8 cellular contexts compared by ENCODE assay signal in the genomic region with DNA sequence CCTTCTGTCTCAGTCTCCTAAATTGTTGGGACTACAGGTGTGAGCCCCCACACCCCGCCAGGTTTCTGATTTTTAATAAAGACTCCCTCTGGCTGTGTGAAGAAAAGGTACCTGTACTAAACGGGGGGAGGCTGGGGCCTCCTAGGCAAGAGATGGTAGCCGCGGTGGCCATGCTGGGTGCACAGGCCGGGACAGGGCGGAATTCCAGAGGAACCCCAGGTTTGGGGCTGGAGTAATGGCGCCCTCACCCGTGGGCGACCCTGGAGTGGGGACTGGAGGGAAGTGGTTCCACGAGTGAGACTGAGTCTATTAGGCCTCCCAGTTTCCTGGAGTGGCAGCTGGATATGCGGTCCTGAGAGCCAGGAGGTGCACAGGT. TPM values are rescaled to one million over a fixed set of nuclear protein-coding genes. Genes with fewer than 3 reads are reported as not detected.
DNase-seq lines count a peak whose midpoint lies in the region; ATAC-seq, FAIRE-seq and TF ChIP-seq lines count a peak whose summit lies in the region.

No MANE protein-coding gene starts in this region.

- DNase-seq in A549 (ENCODE audit: low read depth in 1 of 2, low spot score in 1 of 2) (no peak), IMR-90 (no peak), hippocampal formation (lab: John Stamatoyannopoulos, UW) (no peak), NCI-H526 treated with DMSO at 0.1 percent for 48 hours (lab: John Stamatoyannopoulos, UW) (no peak), cerebellar cortex (ENCODE audit: low spot score) (no peak)
- DNase-seq in stimulated activated CD4-positive, alpha-beta T cell treated with anti-CD3 and anti-CD28 coated beads, Interleukin-2, amount 100 ng/mL, for 48 hours, result no peak

- intact Hi-C loops in IMR-90 (cut with micrococcal nuclease), result no loop called here

- TF ChIP-seq CTCF in A549 (IDR thresholded peaks at IDR 0.05) (no peak), IMR-90 (conservative IDR thresholded peaks at IDR 0.05; ENCODE audit: low read depth, low read length) (no peak)

- H4K8ac ChIP-seq in IMR-90 (ENCODE audit: low read depth in 2 of 2, low read length in 2 of 2), result peak overlapping the region; percentile 64 to 89; a peak in 2 of 4 replicates

- no peaks in the 10 kb centered on the region for H3K9me1 ChIP-seq in IMR-90 (ENCODE audit: insufficient read depth, low read length)

- FAIRE-seq in A549 (lab: Jason Lieb, UNC), result no peak

- no peak overlapping the region for H2BK15ac ChIP-seq in IMR-90 (ENCODE audit: low read depth, low read length)

- no peak overlapping the region for H3K23ac ChIP-seq in IMR-90 (ENCODE audit: low read depth, low read length)

- H3K4me1 ChIP-seq in A549 (peaks cover 36% of the 10 kb centered on the region), IMR-90 (ENCODE audit: control insufficient read depth, insufficient read depth, low read length) (peaks cover 25% of the 10 kb centered on the region), neuron (ENCODE audit: insufficient read depth, low read length) (peaks cover 41% of the 10 kb centered on the region)

- H2AK9ac ChIP-seq in IMR-90 (replicated peaks; ENCODE audit: low read depth, low read length, poor library complexity), result peak overlapping the region; percentile 88

- H3K27me3 ChIP-seq in IMR-90 (ENCODE audit: control insufficient read depth, insufficient read depth, low read length) (no peaks in the 10 kb centered on the region), neuron (ENCODE audit: insufficient read depth, low read length) (no peaks in the 10 kb centered on the region)

- 91% methylated on average over 11 of the region's 11 CpGs for WGBS in A549 (ENCODE audit: missing lambda C conversion rate)
- WGBS in IMR-90 (ENCODE audit: extremely low coverage in 2 of 2, insufficient read length in 1 of 2), 2 experiments, result 83% methylated on average over 7 of the region's 11 CpGs; no CpG with 5 or more reads in 1 of the 2 experiments

- TF ChIP-seq RAD21 in A549 (conservative IDR thresholded peaks at IDR 0.05 in 1 of 2, IDR thresholded peaks at IDR 0.05 in 1 of 2) (no peak), IMR-90 (IDR thresholded peaks at IDR 0.05; ENCODE audit: low read length) (no peak)

- H2BK5ac ChIP-seq in IMR-90 (ENCODE audit: low read depth, low read length, poor library complexity, severe bottlenecking), result no peak overlapping the region

- no peak for TF ChIP-seq POLR2A in A549 (IDR thresholded peaks at IDR 0.05; ENCODE audit: low read length)
- TF ChIP-seq POLR2A in IMR-90 (IDR thresholded peaks at IDR 0.05; ENCODE audit: low read depth, low read length), result no peak

- peak overlapping the region; percentile 79 for H3K4ac ChIP-seq in IMR-90 (ENCODE audit: low read depth, low read length)

- H3K18ac ChIP-seq in IMR-90 (ENCODE audit: low read depth, low read length), result no peak overlapping the region

- H2BK20ac ChIP-seq in IMR-90 (ENCODE audit: low read depth, low read length), result no peak overlapping the region

- H4K5ac ChIP-seq in IMR-90 (ENCODE audit: low read depth, low read length), result peak overlapping the region; percentile 65; the same call in 1 of the 2 replicates

- H3K36me3 ChIP-seq in IMR-90 (ENCODE audit: control insufficient read depth, insufficient read depth, low read length), result peaks cover 13% of the 10 kb centered on the region; the same call in 1 of the 2 replicates
- H3K36me3 ChIP-seq in neuron (ENCODE audit: insufficient read depth, low read length), result peaks cover 12% of the 10 kb centered on the region

- H3K4me2 ChIP-seq in A549, result peak overlapping the region; percentile 98
- H3K4me2 ChIP-seq in IMR-90 (ENCODE audit: low read depth, low read length), result peak overlapping the region; percentile 60; the same call in 1 of the 2 replicates

- H4K91ac ChIP-seq in IMR-90 (ENCODE audit: insufficient read depth, low read depth, low read length), result 0 out of 2 replicates have a peak overlapping the region, but pooled peaks have one; percentile 12

- peaks cover 14 to 39% of the 10 kb centered on the region in 2 experiments for H3K79me1 ChIP-seq in IMR-90 (ENCODE audit: low read depth in 1 of 2, low read length in 2 of 2)

- H2BK120ac ChIP-seq in IMR-90 (ENCODE audit: low read depth, low read length), result 0 out of 2 replicates have a peak overlapping the region, but pooled peaks have one; percentile 23

- peaks cover 19% of the 10 kb centered on the region for H4K20me1 ChIP-seq in IMR-90 (ENCODE audit: insufficient read depth, low read length)

- ATAC-seq in A549, result no peak
- no peak for ATAC-seq in IMR-90 (ENCODE audit: low read depth)

- H2AFZ ChIP-seq in IMR-90 (replicated peaks; ENCODE audit: low read length, poor library complexity), result peak overlapping the region; percentile 95
- no peak overlapping the region for H2AFZ ChIP-seq in neuron (ENCODE audit: low read depth, low read length)

- no peak for TF ChIP-seq EP300 in A549 (IDR thresholded peaks at IDR 0.05)

- H3K27ac ChIP-seq in A549 (peak overlapping the region; percentile 80 to 100; a peak in 5 of 6 replicates), IMR-90 (ENCODE audit: insufficient read depth, low read length) (peak overlapping the region; percentile 65; the same call in 1 of the 2 replicates), cingulate gyrus (ENCODE audit: low read depth, low read length) (peak overlapping the region; percentile 98)

- CTCF ChIA-PET in A549 (lab: Yijun Ruan, JAX) (interaction anchor here (0.6 to 2.3 kb wide), 9 partner anchors 11 to 1223 kb away, joined by 3 to 15 read pairs (median 5); no protein-coding TSS in a partner anchor), IMR-90 (lab: Yijun Ruan, JAX) (interaction anchor here (2.0 kb wide), 1 partner anchor 126 kb away, joined by 7 read pairs; no protein-coding TSS in a partner anchor)

- no peak overlapping the region for H3K14ac ChIP-seq in IMR-90 (replicated peaks; ENCODE audit: low read depth, low read length)

- H3K4me3 ChIP-seq in A549 (no peak overlapping the region; the same call in 2 of the 3 replicates), IMR-90 (ENCODE audit: insufficient read depth, low read depth, low read length) (no peak overlapping the region), neuron (ENCODE audit: low read length) (peak overlapping the region; percentile 3)

- H2AK5ac ChIP-seq in IMR-90 (ENCODE audit: low read depth, low read length), result peak overlapping the region; percentile 42

- H3K9me3 ChIP-seq in A549 (no peaks in the 10 kb centered on the region), IMR-90 (ENCODE audit: control insufficient read depth, insufficient read depth, low read length) (no peaks in the 10 kb centered on the region), neuron (ENCODE audit: low read length) (no peaks in the 10 kb centered on the region)

- no peak overlapping the region for H3K56ac ChIP-seq in IMR-90 (ENCODE audit: extremely low read depth, insufficient read depth, low read length)

- H3K9ac ChIP-seq in IMR-90 (ENCODE audit: low read depth, low read length), result no peak overlapping the region

- dilution Hi-C loops in IMR-90 (cut with HindIII; ENCODE audit: low sequenced_read_pairs, unreplicated experiment), result no loop called here

- POLR2A ChIA-PET in A549 (lab: Yijun Ruan, JAX), result no interaction called here
- POLR2A ChIA-PET in IMR-90 (lab: Charles Lee; ENCODE audit: unreplicated experiment), result no interaction called here

- in situ Hi-C loops in IMR-90 (cut with MboI; ENCODE audit: low sequenced_read_pairs), result no loop called here

- BruUV-seq in IMR-90 (replicated peaks; lab: Mats Ljungman, UMichigan), result no TSS peak

RNA-seq across cellular contexts. Expression of a gene that starts 1.6 kb away (rescaled TPM):
- 0.19 and 0.30 TPM in 2 replicates for polyA plus RNA-seq in A549 (2011; rRNA removed)
- 1.3 and 2.3 TPM in 2 replicates for polyA plus RNA-seq in A549 (2012; cell fraction: cytosol; rRNA removed)
- 4.5 and 8.2 TPM in 2 replicates for polyA plus RNA-seq in A549 (2012; cell fraction: nucleus; rRNA removed)
- 1.7 to 2.0 TPM (median 1.9 TPM) in 3 replicates for polyA plus RNA-seq in A549 (2017; fragmentation: RNase III; extraction: RNeasy Plus Mini Kit Qiagen cat#74134 plus additional on column Dnase treatment)
- polyA minus RNA-seq in A549 (2011; rRNA and poly(A)+ RNA removed), result 0.21 and 0.24 TPM in 2 replicates
- 0.18 and 0.56 TPM in 2 replicates for total RNA-seq in IMR-90 (2012; rRNA removed)
- polyA plus RNA-seq in IMR-90 (2012; rRNA removed), result 3.9 and 8.5 TPM in 2 replicates
- polyA plus RNA-seq in IMR-90 (2012; cell fraction: cytosol; rRNA removed), result 3.2 and 7.9 TPM in 2 replicates
- polyA plus RNA-seq in IMR-90 (2012; cell fraction: nucleus; rRNA removed; ENCODE audit: low replicate concordance), result 24.1 and 64.4 TPM in 2 replicates

RNA-seq across cellular contexts. Expression of a gene that starts 2.1 kb away (rescaled TPM):
- polyA plus RNA-seq in A549 (2011; rRNA removed) (18.5 and 28.7 TPM in 2 replicates), A549 (2017; fragmentation: RNase III; extraction: RNeasy Plus Mini Kit Qiagen cat#74134 plus additional on column Dnase treatment) (96.9 to 101 TPM (median 99.7 TPM) in 3 replicates), IMR-90 (2012; rRNA removed) (140 and 189 TPM in 2 replicates)
- 158 and 210 TPM in 2 replicates for polyA plus RNA-seq in A549 (2012; cell fraction: cytosol; rRNA removed)
- 114 and 225 TPM in 2 replicates for polyA plus RNA-seq in A549 (2012; cell fraction: nucleus; rRNA removed)
- 12.4 and 18.2 TPM in 2 replicates for polyA minus RNA-seq in A549 (2011; rRNA and poly(A)+ RNA removed)
- total RNA-seq in IMR-90 (2012; rRNA removed), result 7.3 and 13.6 TPM in 2 replicates
- polyA plus RNA-seq in IMR-90 (2012; cell fraction: cytosol; rRNA removed), result 348 and 386 TPM in 2 replicates
- 72.4 and 213 TPM in 2 replicates for polyA plus RNA-seq in IMR-90 (2012; cell fraction: nucleus; rRNA removed; ENCODE audit: low replicate concordance)

RNA-seq across cellular contexts. Expression of a gene that starts 9.0 kb away (rescaled TPM):
- polyA plus RNA-seq in A549 (2011; rRNA removed) (9.1 and 11.8 TPM in 2 replicates), A549 (2017; fragmentation: RNase III; extraction: RNeasy Plus Mini Kit Qiagen cat#74134 plus additional on column Dnase treatment) (27.7 to 33.4 TPM (median 31.4 TPM) in 3 replicates), IMR-90 (2012; rRNA removed) (24.1 and 26.0 TPM in 2 replicates)
- 17.7 and 27.8 TPM in 2 replicates for polyA plus RNA-seq in A549 (2012; cell fraction: cytosol; rRNA removed)
- polyA plus RNA-seq in A549 (2012; cell fraction: nucleus; rRNA removed), result 45.7 and 73.9 TPM in 2 replicates
- polyA minus RNA-seq in A549 (2011; rRNA and poly(A)+ RNA removed), result 23.7 and 25.2 TPM in 2 replicates
- total RNA-seq in IMR-90 (2012; rRNA removed), result 2.2 and 2.5 TPM in 2 replicates
- 39.2 and 47.7 TPM in 2 replicates for polyA plus RNA-seq in IMR-90 (2012; cell fraction: cytosol; rRNA removed)
- 97.0 and 144 TPM in 2 replicates for polyA plus RNA-seq in IMR-90 (2012; cell fraction: nucleus; rRNA removed; ENCODE audit: low replicate concordance)

RNA-seq across cellular contexts. Expression of a gene that starts 29.7 kb away (rescaled TPM):
- polyA plus RNA-seq in A549 (2011; rRNA removed) (92.4 and 151 TPM in 2 replicates), A549 (2017; fragmentation: RNase III; extraction: RNeasy Plus Mini Kit Qiagen cat#74134 plus additional on column Dnase treatment) (178 to 201 TPM (median 189 TPM) in 3 replicates), IMR-90 (2012; rRNA removed) (405 and 542 TPM in 2 replicates)
- polyA plus RNA-seq in A549 (2012; cell fraction: cytosol; rRNA removed), result 111 and 147 TPM in 2 replicates
- polyA plus RNA-seq in A549 (2012; cell fraction: nucleus; rRNA removed), result 246 and 410 TPM in 2 replicates
- polyA minus RNA-seq in A549 (2011; rRNA and poly(A)+ RNA removed), result 38.3 and 44.0 TPM in 2 replicates
- total RNA-seq in IMR-90 (2012; rRNA removed), result 226 and 299 TPM in 2 replicates
- 562 and 617 TPM in 2 replicates for polyA plus RNA-seq in IMR-90 (2012; cell fraction: cytosol; rRNA removed)
- polyA plus RNA-seq in IMR-90 (2012; cell fraction: nucleus; rRNA removed; ENCODE audit: low replicate concordance), result 2,129 and 2,924 TPM in 2 replicates

RNA-seq across cellular contexts. Expression of a gene that starts 33.8 kb away (rescaled TPM):
- 12.2 and 16.2 TPM in 2 replicates for polyA plus RNA-seq in A549 (2011; rRNA removed)
- 35.2 and 42.6 TPM in 2 replicates for polyA plus RNA-seq in A549 (2012; cell fraction: cytosol; rRNA removed)
- 108 and 121 TPM in 2 replicates for polyA plus RNA-seq in A549 (2012; cell fraction: nucleus; rRNA removed)
- 33.6 to 34.2 TPM (median 34.0 TPM) in 3 replicates for polyA plus RNA-seq in A549 (2017; fragmentation: RNase III; extraction: RNeasy Plus Mini Kit Qiagen cat#74134 plus additional on column Dnase treatment)
- polyA minus RNA-seq in A549 (2011; rRNA and poly(A)+ RNA removed), result 18.6 and 21.3 TPM in 2 replicates
- 39.3 and 45.0 TPM in 2 replicates for total RNA-seq in IMR-90 (2012; rRNA removed)
- polyA plus RNA-seq in IMR-90 (2012; rRNA removed), result 40.9 and 42.8 TPM in 2 replicates
- 35.6 and 50.4 TPM in 2 replicates for polyA plus RNA-seq in IMR-90 (2012; cell fraction: cytosol; rRNA removed)
- polyA plus RNA-seq in IMR-90 (2012; cell fraction: nucleus; rRNA removed; ENCODE audit: low replicate concordance), result 146 and 257 TPM in 2 replicates
